8 cellular contexts compared by ENCODE assay signal in genomic region chr5:141172381-141173204, GRCh38. TPM values are rescaled to one million over a fixed set of nuclear protein-coding genes. Genes with fewer than 3 reads are reported as not detected.
DNase-seq lines count a peak whose midpoint lies in the region; ATAC-seq and TF ChIP-seq lines count a peak whose summit lies in the region.

Gene PCDHB7 (plus strand): TSS chr5:141172644. CDS start chr5:141172836, 192 bp downstream.

- peak; percentile 1 for DNase-seq in NOMO-1 treated with DMSO at 0.1 percent for 48 hours (lab: John Stamatoyannopoulos, UW; ENCODE audit: unreplicated experiment)
- DNase-seq in NOMO-1 treated with dmso at 0.1 percent for 144 hours (lab: John Stamatoyannopoulos, UW; ENCODE audit: unreplicated experiment): no peak
- peak; percentile 15 for DNase-seq in NCI-H226
- DNase-seq in cardiac fibroblast (ENCODE audit: low read depth in 2 of 2): peak; percentile 16 to 45
- no peak for DNase-seq in occipital lobe (lab: John Stamatoyannopoulos, UW)
- DNase-seq in natural killer cell treated with Interleukin-12 subunit alpha and Interleukin-12 subunit beta and Interleukin-15 and Interleukin-18, amount 100 ng/mL, for 72 hours (ENCODE audit: low spot score): no peak
- no peak for DNase-seq in NCI-H1048 (lab: John Stamatoyannopoulos, UW)
- no peak for DNase-seq in activated CD8-positive, alpha-beta memory T cell treated with anti-CD3 and anti-CD28 coated beads, Interleukin-2, amount 50 U/mL, for 4 hours

- no peak for ATAC-seq in natural killer cell treated with Interleukin-12 subunit alpha and Interleukin-12 subunit beta and Interleukin-15 and Interleukin-18, amount 100 ng/mL, for 72 hours

- H3K4me3 Mint-ChIP-seq in natural killer cell treated with Interleukin-12 subunit alpha and Interleukin-12 subunit beta and Interleukin-15 and Interleukin-18, amount 100 ng/mL, for 72 hours: no peak within 1 kb of the TSS

- no peak within 1 kb of the TSS for H3K27ac Mint-ChIP-seq in natural killer cell treated with Interleukin-12 subunit alpha and Interleukin-12 subunit beta and Interleukin-15 and Interleukin-18, amount 100 ng/mL, for 72 hours

- peaks cover 8% of the 10 kb centered on the region for H3K9me3 Mint-ChIP-seq in natural killer cell treated with Interleukin-12 subunit alpha and Interleukin-12 subunit beta and Interleukin-15 and Interleukin-18, amount 100 ng/mL, for 72 hours

- no peak within 1 kb of the TSS for H3K4me3 ChIP-seq in cardiac fibroblast (replicated peaks in 1 of 2; ENCODE audit: low read depth in 2 of 2, low read length in 2 of 2)

- H3K36me3 Mint-ChIP-seq in natural killer cell treated with Interleukin-12 subunit alpha and Interleukin-12 subunit beta and Interleukin-15 and Interleukin-18, amount 100 ng/mL, for 72 hours: peaks cover 11% of the 10 kb centered on the region

- peaks cover 11 to 35% of the 10 kb centered on the region in 2 donors for H3K27me3 Mint-ChIP-seq in natural killer cell treated with Interleukin-12 subunit alpha and Interleukin-12 subunit beta and Interleukin-15 and Interleukin-18, amount 100 ng/mL, for 72 hours

- H3K4me1 Mint-ChIP-seq in natural killer cell treated with Interleukin-12 subunit alpha and Interleukin-12 subunit beta and Interleukin-15 and Interleukin-18, amount 100 ng/mL, for 72 hours (ENCODE audit: low read depth in 2 of 2): no peaks in the 10 kb centered on the region

- peak; percentile 32 for TF ChIP-seq CTCF in cardiac fibroblast (IDR thresholded peaks at IDR 0.05; ENCODE audit: low read depth, low read length)

RNA-seq across cellular contexts. Expression of gene PCDHB7, which starts in this region (rescaled TPM):
- total RNA-seq in occipital lobe: 13.4 TPM
- total RNA-seq in natural killer cell treated with Interleukin-12 subunit alpha and Interleukin-12 subunit beta and Interleukin-15 and Interleukin-18, amount 100 ng/mL, for 72 hours: not detected

Comparison
In these comparisons a context has a peak if more than half of its experiments do, and no peak if none do; other contexts are left out.
1. RNA of gene PCDHB7 (total RNA-seq): 13.4 TPM in occipital lobe (single experiment); not detected in natural killer cell treated with Interleukin-12 subunit alpha and Interleukin-12 subunit beta and Interleukin-15 and Interleukin-18, amount 100 ng/mL, for 72 hours; every median in the first group is over 10 times any median in the second.
2. DNase-seq: peak in NOMO-1 treated with DMSO at 0.1 percent for 48 hours (single experiment), NCI-H226 (single experiment) and cardiac fibroblast (2 of 2); none in NOMO-1 treated with dmso at 0.1 percent for 144 hours (single experiment), occipital lobe (single experiment), natural killer cell treated with Interleukin-12 subunit alpha and Interleukin-12 subunit beta and Interleukin-15 and Interleukin-18, amount 100 ng/mL, for 72 hours (single experiment), NCI-H1048 (single experiment) and activated CD8-positive, alpha-beta memory T cell treated with anti-CD3 and anti-CD28 coated beads, Interleukin-2, amount 50 U/mL, for 4 hours (single experiment).